ENCODE assay signal across 1 cellular context in the genomic region with DNA sequence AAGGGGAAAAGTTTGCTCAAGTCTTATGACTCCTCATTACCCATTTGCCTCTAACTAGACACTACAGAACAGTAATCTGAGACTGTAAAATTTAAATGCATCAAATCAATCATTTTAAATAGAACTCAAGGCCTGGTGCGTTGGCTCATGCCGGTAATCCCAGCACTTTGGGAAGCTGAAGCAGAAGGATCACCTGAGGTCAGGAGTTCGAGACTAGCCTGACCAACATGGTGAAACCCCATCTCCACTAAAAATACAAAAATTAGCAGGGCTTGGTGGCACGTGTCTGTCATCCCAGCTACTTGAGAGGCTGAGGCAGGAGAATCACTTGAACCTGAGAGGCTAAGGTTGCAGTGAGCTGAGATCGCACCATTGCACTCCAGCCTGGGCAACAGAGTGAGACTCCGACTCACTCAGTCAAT.
A peak's percentile ranks its signal among the peaks of the same experiment; 100 is the strongest.
TF ChIP-seq lines count a peak whose summit lies in the region.

No MANE protein-coding gene starts in this region.

TF ChIP-seq in HEK293, 187 proteins besides CTCF, POLR2A, EP300 and RAD21 (continued from another document):
- TF ChIP-seq ZNF561 (tag by site-specific recombination; IDR thresholded peaks at IDR 0.05; ENCODE audit: borderline replicate concordance), result 0 out of 2 replicates have a peak, but pooled peaks have one; percentile 50
- TF ChIP-seq ZBTB17 (tag by site-specific recombination; IDR thresholded peaks at IDR 0.05), result 0 out of 2 replicates have a peak, but pooled peaks have one; percentile 52
- TF ChIP-seq, protein P1, sequence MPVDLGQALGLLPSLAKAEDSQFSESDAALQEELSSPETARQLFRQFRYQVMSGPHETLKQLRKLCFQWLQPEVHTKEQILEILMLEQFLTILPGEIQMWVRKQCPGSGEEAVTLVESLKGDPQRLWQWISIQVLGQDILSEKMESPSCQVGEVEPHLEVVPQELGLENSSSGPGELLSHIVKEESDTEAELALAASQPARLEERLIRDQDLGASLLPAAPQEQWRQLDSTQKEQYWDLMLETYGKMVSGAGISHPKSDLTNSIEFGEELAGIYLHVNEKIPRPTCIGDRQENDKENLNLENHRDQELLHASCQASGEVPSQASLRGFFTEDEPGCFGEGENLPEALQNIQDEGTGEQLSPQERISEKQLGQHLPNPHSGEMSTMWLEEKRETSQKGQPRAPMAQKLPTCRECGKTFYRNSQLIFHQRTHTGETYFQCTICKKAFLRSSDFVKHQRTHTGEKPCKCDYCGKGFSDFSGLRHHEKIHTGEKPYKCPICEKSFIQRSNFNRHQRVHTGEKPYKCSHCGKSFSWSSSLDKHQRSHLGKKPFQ (tag by site-specific recombination; IDR thresholded peaks at IDR 0.05), result peak; percentile 58; the same call in 1 of the 2 replicates
- peak; percentile 66; the same call in 1 of the 2 replicates for TF ChIP-seq ZNF394 (tag by site-specific recombination; IDR thresholded peaks at IDR 0.05; ENCODE audit: borderline replicate concordance)
- peak; percentile 39; the same call in 1 of the 2 replicates for TF ChIP-seq KLF10 (tag by site-specific recombination; IDR thresholded peaks at IDR 0.05)
- 0 out of 2 replicates have a peak, but pooled peaks have one; percentile 63 for TF ChIP-seq WT1 (tag by site-specific recombination; IDR thresholded peaks at IDR 0.05)
- peak; percentile 68 for TF ChIP-seq ZEB2 (tag by site-specific recombination; IDR thresholded peaks at IDR 0.05)
- TF ChIP-seq ZNF843 (tag by site-specific recombination; IDR thresholded peaks at IDR 0.05), result peak; percentile 82
- peak; percentile 82 for TF ChIP-seq OSR2 (tag by site-specific recombination; IDR thresholded peaks at IDR 0.05)
- TF ChIP-seq, protein P2, sequence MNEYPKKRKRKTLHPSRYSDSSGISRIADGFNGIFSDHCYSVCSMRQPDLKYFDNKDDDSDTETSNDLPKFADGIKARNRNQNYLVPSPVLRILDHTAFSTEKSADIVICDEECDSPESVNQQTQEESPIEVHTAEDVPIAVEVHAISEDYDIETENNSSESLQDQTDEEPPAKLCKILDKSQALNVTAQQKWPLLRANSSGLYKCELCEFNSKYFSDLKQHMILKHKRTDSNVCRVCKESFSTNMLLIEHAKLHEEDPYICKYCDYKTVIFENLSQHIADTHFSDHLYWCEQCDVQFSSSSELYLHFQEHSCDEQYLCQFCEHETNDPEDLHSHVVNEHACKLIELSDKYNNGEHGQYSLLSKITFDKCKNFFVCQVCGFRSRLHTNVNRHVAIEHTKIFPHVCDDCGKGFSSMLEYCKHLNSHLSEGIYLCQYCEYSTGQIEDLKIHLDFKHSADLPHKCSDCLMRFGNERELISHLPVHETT (tag by site-specific recombination; IDR thresholded peaks at IDR 0.05), result peak; percentile 76
- peak; percentile 98 for TF ChIP-seq ZNF121 (tag by site-specific recombination; IDR thresholded peaks at IDR 0.05)
- peak; percentile 94; the same call in 1 of the 2 replicates for TF ChIP-seq BCL11A (tag by site-specific recombination; IDR thresholded peaks at IDR 0.05; ENCODE audit: low read depth)
- peak; percentile 80 for TF ChIP-seq ZNF2 (tag by site-specific recombination; IDR thresholded peaks at IDR 0.05)
- 0 out of 2 replicates have a peak, but pooled peaks have one; percentile 47 for TF ChIP-seq SP7 (tag by site-specific recombination; IDR thresholded peaks at IDR 0.05)
- TF ChIP-seq, protein P3, sequence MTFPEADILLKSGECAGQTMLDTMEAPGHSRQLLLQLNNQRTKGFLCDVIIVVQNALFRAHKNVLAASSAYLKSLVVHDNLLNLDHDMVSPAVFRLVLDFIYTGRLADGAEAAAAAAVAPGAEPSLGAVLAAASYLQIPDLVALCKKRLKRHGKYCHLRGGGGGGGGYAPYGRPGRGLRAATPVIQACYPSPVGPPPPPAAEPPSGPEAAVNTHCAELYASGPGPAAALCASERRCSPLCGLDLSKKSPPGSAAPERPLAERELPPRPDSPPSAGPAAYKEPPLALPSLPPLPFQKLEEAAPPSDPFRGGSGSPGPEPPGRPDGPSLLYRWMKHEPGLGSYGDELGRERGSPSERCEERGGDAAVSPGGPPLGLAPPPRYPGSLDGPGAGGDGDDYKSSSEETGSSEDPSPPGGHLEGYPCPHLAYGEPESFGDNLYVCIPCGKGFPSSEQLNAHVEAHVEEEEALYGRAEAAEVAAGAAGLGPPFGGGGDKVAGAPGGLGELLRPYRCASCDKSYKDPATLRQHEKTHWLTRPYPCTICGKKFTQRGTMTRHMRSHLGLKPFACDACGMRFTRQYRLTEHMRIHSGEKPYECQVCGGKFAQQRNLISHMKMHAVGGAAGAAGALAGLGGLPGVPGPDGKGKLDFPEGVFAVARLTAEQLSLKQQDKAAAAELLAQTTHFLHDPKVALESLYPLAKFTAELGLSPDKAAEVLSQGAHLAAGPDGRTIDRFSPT (tag by site-specific recombination; IDR thresholded peaks at IDR 0.05), result peak; percentile 52; the same call in 1 of the 2 replicates
- TF ChIP-seq, protein P4, sequence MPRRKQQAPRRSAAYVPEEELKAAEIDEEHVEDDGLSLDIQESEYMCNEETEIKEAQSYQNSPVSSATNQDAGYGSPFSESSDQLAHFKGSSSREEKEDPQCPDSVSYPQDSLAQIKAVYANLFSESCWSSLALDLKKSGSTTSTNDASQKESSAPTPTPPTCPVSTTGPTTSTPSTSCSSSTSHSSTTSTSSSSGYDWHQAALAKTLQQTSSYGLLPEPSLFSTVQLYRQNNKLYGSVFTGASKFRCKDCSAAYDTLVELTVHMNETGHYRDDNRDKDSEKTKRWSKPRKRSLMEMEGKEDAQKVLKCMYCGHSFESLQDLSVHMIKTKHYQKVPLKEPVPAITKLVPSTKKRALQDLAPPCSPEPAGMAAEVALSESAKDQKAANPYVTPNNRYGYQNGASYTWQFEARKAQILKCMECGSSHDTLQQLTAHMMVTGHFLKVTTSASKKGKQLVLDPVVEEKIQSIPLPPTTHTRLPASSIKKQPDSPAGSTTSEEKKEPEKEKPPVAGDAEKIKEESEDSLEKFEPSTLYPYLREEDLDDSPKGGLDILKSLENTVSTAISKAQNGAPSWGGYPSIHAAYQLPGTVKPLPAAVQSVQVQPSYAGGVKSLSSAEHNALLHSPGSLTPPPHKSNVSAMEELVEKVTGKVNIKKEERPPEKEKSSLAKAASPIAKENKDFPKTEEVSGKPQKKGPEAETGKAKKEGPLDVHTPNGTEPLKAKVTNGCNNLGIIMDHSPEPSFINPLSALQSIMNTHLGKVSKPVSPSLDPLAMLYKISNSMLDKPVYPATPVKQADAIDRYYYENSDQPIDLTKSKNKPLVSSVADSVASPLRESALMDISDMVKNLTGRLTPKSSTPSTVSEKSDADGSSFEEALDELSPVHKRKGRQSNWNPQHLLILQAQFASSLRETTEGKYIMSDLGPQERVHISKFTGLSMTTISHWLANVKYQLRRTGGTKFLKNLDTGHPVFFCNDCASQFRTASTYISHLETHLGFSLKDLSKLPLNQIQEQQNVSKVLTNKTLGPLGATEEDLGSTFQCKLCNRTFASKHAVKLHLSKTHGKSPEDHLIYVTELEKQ (tag by site-specific recombination; IDR thresholded peaks at IDR 0.05; ENCODE audit: borderline replicate concordance), result peak; percentile 53; the same call in 1 of the 2 replicates
- peak; percentile 53; the same call in 1 of the 2 replicates for TF ChIP-seq ZNF629 (tag by site-specific recombination; IDR thresholded peaks at IDR 0.05)
- TF ChIP-seq, protein P5, sequence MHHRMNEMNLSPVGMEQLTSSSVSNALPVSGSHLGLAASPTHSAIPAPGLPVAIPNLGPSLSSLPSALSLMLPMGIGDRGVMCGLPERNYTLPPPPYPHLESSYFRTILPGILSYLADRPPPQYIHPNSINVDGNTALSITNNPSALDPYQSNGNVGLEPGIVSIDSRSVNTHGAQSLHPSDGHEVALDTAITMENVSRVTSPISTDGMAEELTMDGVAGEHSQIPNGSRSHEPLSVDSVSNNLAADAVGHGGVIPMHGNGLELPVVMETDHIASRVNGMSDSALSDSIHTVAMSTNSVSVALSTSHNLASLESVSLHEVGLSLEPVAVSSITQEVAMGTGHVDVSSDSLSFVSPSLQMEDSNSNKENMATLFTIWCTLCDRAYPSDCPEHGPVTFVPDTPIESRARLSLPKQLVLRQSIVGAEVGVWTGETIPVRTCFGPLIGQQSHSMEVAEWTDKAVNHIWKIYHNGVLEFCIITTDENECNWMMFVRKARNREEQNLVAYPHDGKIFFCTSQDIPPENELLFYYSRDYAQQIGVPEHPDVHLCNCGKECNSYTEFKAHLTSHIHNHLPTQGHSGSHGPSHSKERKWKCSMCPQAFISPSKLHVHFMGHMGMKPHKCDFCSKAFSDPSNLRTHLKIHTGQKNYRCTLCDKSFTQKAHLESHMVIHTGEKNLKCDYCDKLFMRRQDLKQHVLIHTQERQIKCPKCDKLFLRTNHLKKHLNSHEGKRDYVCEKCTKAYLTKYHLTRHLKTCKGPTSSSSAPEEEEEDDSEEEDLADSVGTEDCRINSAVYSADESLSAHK (tag by site-specific recombination; IDR thresholded peaks at IDR 0.05), result peak; percentile 71
- TF ChIP-seq ZNF24 (tag by site-specific recombination; IDR thresholded peaks at IDR 0.05), result 0 out of 2 replicates have a peak, but pooled peaks have one; percentile 50
- peak; percentile 42; the same call in 1 of the 2 replicates for TF ChIP-seq FEZF1 (tag by site-specific recombination; IDR thresholded peaks at IDR 0.05)
- peak; percentile 10; the same call in 1 of the 2 replicates for TF ChIP-seq SCRT1 (tag by site-specific recombination; IDR thresholded peaks at IDR 0.05; ENCODE audit: borderline replicate concordance)
- peak; percentile 52 for TF ChIP-seq ZNF600 (tag by site-specific recombination; IDR thresholded peaks at IDR 0.05)
- TF ChIP-seq, protein P6, sequence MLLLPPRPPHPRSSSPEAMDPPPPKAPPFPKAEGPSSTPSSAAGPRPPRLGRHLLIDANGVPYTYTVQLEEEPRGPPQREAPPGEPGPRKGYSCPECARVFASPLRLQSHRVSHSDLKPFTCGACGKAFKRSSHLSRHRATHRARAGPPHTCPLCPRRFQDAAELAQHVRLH (tag by site-specific recombination; IDR thresholded peaks at IDR 0.05), result peak; percentile 73; the same call in 1 of the 2 replicates
- TF ChIP-seq ZXDB (tag by site-specific recombination; IDR thresholded peaks at IDR 0.05), result 0 out of 2 replicates have a peak, but pooled peaks have one; percentile 14
- TF ChIP-seq, protein P7, sequence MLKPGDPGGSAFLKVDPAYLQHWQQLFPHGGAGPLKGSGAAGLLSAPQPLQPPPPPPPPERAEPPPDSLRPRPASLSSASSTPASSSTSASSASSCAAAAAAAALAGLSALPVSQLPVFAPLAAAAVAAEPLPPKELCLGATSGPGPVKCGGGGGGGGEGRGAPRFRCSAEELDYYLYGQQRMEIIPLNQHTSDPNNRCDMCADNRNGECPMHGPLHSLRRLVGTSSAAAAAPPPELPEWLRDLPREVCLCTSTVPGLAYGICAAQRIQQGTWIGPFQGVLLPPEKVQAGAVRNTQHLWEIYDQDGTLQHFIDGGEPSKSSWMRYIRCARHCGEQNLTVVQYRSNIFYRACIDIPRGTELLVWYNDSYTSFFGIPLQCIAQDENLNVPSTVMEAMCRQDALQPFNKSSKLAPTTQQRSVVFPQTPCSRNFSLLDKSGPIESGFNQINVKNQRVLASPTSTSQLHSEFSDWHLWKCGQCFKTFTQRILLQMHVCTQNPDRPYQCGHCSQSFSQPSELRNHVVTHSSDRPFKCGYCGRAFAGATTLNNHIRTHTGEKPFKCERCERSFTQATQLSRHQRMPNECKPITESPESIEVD (tag by site-specific recombination; IDR thresholded peaks at IDR 0.05), result peak; percentile 81
- peak; percentile 52; the same call in 1 of the 2 replicates for TF ChIP-seq ZNF366 (tag by site-specific recombination; conservative IDR thresholded peaks at IDR 0.05)
- peak; percentile 72 for TF ChIP-seq GLI2 (tag by site-specific recombination; IDR thresholded peaks at IDR 0.05; ENCODE audit: borderline replicate concordance, low read depth)
- TF ChIP-seq, protein P8, sequence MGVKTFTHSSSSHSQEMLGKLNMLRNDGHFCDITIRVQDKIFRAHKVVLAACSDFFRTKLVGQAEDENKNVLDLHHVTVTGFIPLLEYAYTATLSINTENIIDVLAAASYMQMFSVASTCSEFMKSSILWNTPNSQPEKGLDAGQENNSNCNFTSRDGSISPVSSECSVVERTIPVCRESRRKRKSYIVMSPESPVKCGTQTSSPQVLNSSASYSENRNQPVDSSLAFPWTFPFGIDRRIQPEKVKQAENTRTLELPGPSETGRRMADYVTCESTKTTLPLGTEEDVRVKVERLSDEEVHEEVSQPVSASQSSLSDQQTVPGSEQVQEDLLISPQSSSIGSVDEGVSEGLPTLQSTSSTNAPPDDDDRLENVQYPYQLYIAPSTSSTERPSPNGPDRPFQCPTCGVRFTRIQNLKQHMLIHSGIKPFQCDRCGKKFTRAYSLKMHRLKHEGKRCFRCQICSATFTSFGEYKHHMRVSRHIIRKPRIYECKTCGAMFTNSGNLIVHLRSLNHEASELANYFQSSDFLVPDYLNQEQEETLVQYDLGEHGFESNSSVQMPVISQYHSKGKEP (tag by site-specific recombination; IDR thresholded peaks at IDR 0.05), result peak; percentile 85
